ENCODE assay signal across 13 cellular contexts in the genomic region with DNA sequence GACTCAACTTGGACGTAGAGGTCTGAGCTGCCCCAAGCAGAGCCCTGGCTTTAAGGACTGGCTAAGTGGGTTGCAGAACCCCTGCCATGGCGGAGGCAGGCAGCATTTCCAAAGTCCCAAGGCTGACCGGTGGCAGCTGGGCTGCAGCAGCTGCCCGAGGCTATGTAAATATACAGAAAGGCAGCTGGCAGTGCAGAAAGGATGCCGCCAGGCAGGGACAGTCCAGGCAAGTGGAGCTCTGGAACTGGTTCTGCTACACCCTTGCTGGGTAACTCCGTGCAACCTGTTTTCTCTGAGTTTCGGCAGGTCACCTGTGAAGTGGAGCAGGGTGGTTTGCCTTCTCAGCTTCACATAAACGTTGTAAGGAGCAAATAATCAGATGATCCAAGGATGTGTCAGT. TPM values are rescaled to one million over a fixed set of nuclear protein-coding genes. Genes with fewer than 3 reads are reported as not detected.
DNase-seq lines count a peak whose midpoint lies in the region; ATAC-seq and TF ChIP-seq lines count a peak whose summit lies in the region.
"Had no signal": no experiment of that assay in that cellular context is flagged by ENCODE, and none has a peak within 500 bp of the region (broad histone marks: within the 10 kb centered on the region; RNA-seq: fewer than 3 reads in every experiment).

No MANE protein-coding gene starts in this region.

- intact Hi-C loops in esophagus squamous epithelium (cut with DNase I): loop anchor here (10.0 kb wide), 1 partner anchor 58 kb away; no protein-coding TSS in a partner anchor
- intact Hi-C loops in heart right ventricle (cut with DNase I): loop anchor here in 2 of 10 donors (5.0 to 10.0 kb wide), 2 partner anchors 34 to 58 kb away; no protein-coding TSS in a partner anchor
- intact Hi-C loops in activated T-helper 1 cell treated with anti-CD3 and anti-CD28 coated beads, Interleukin-12 subunit alpha, Interleukin-12 subunit beta, Interleukin-2, Interleukin-4 antibody, amounts not matched to agents 30 ng/mL and 10 ng/mL and 1 ng/mL, durations not matched to agents 14 hours and 24 hours and 36 hours (cut with micrococcal nuclease): no loop called here

- TF ChIP-seq CTCF in esophagus squamous epithelium (IDR thresholded peaks at IDR 0.05): no peak
- no peak for TF ChIP-seq CTCF in heart right ventricle (IDR thresholded peaks at IDR 0.05)

- in situ Hi-C loops in KBM-7 (cut with MboI; ENCODE audit: low pct_unique_long_range_greater_than_20kb, low sequenced_read_pairs): no loop called here

- H3K27ac Mint-ChIP-seq in activated T-helper 1 cell treated with anti-CD3 and anti-CD28 coated beads, Interleukin-12 subunit alpha, Interleukin-12 subunit beta, Interleukin-2, Interleukin-4 antibody, amounts not matched to agents 30 ng/mL and 10 ng/mL and 1 ng/mL, durations not matched to agents 14 hours and 24 hours and 36 hours: no peak overlapping the region

- H3K4me1 ChIP-seq in esophagus squamous epithelium: peaks cover 51 to 98% (median 83%) of the 10 kb centered on the region in 3 donors
- H3K4me1 ChIP-seq in heart right ventricle: peaks cover 56 to 98% (median 81%) of the 10 kb centered on the region in 9 donors

- DNase-seq in DMS53 (lab: John Stamatoyannopoulos, UW) (peak; percentile 96), NCI-H526 (lab: John Stamatoyannopoulos, UW) (peak; percentile 40 to 82), esophagus squamous epithelium (lab: John Stamatoyannopoulos, UW) (no peak), pons (ENCODE audit: low spot score) (peak; percentile 83), HuH-7 (ENCODE audit: low spot score) (no peak), KBM-7 (no peak), heart right ventricle (no peak)
- DNase-seq in activated T-helper 1 cell treated with anti-CD3 and anti-CD28 coated beads, Interleukin-12 subunit alpha, Interleukin-12 subunit beta, Interleukin-2, Interleukin-4 antibody, amounts not matched to agents 30 ng/mL and 10 ng/mL and 1 ng/mL, durations not matched to agents 14 hours and 24 hours and 36 hours (ENCODE audit: low spot score): no peak
- DNase-seq: brain microvascular endothelial cell; CD4-positive, alpha-beta memory T cell; foreskin melanocyte; H7 had no signal

- no peaks in the 10 kb centered on the region for H3K4me1 Mint-ChIP-seq in activated T-helper 1 cell treated with anti-CD3 and anti-CD28 coated beads, Interleukin-12 subunit alpha, Interleukin-12 subunit beta, Interleukin-2, Interleukin-4 antibody, amounts not matched to agents 30 ng/mL and 10 ng/mL and 1 ng/mL, durations not matched to agents 14 hours and 24 hours and 36 hours (ENCODE audit: low read depth)
- H3K4me1 Mint-ChIP-seq: CD4-positive, alpha-beta memory T cell had no signal

- TF ChIP-seq POLR2A in esophagus squamous epithelium (IDR thresholded peaks at IDR 0.05): no peak

- H3K9me3 ChIP-seq in esophagus squamous epithelium (no peaks in the 10 kb centered on the region), heart right ventricle (no peaks in the 10 kb centered on the region)
- H3K9me3 ChIP-seq: neutrophil had no signal

- no peak for ATAC-seq in heart right ventricle

- H3K4me3 Mint-ChIP-seq in activated T-helper 1 cell treated with anti-CD3 and anti-CD28 coated beads, Interleukin-12 subunit alpha, Interleukin-12 subunit beta, Interleukin-2, Interleukin-4 antibody, amounts not matched to agents 30 ng/mL and 10 ng/mL and 1 ng/mL, durations not matched to agents 14 hours and 24 hours and 36 hours: no peak overlapping the region
- H3K4me3 Mint-ChIP-seq: CD4-positive, alpha-beta memory T cell had no signal

- H3K9me3 Mint-ChIP-seq in activated T-helper 1 cell treated with anti-CD3 and anti-CD28 coated beads, Interleukin-12 subunit alpha, Interleukin-12 subunit beta, Interleukin-2, Interleukin-4 antibody, amounts not matched to agents 30 ng/mL and 10 ng/mL and 1 ng/mL, durations not matched to agents 14 hours and 24 hours and 36 hours: no peaks in the 10 kb centered on the region
- H3K9me3 Mint-ChIP-seq: CD4-positive, alpha-beta memory T cell had no signal

- 9 to 52% methylated on average over 4 to 6 of the region's 8 CpGs for WGBS in esophagus squamous epithelium, 2 donors
- WGBS in heart right ventricle, 2 donors: 65 to 66% methylated on average over 8 of the region's 8 CpGs

- no peaks in the 10 kb centered on the region for H3K27me3 Mint-ChIP-seq in activated T-helper 1 cell treated with anti-CD3 and anti-CD28 coated beads, Interleukin-12 subunit alpha, Interleukin-12 subunit beta, Interleukin-2, Interleukin-4 antibody, amounts not matched to agents 30 ng/mL and 10 ng/mL and 1 ng/mL, durations not matched to agents 14 hours and 24 hours and 36 hours (ENCODE audit: insufficient read depth)
- H3K27me3 Mint-ChIP-seq: CD4-positive, alpha-beta memory T cell had no signal

- no peak overlapping the region for H3K4me3 ChIP-seq in esophagus squamous epithelium
- no peak overlapping the region for H3K4me3 ChIP-seq in heart right ventricle

- H3K27me3 ChIP-seq in esophagus squamous epithelium (no peaks in the 10 kb centered on the region), heart right ventricle (no peaks in the 10 kb centered on the region)
- H3K27me3 ChIP-seq: brain microvascular endothelial cell had no signal

- H3K36me3 Mint-ChIP-seq in activated T-helper 1 cell treated with anti-CD3 and anti-CD28 coated beads, Interleukin-12 subunit alpha, Interleukin-12 subunit beta, Interleukin-2, Interleukin-4 antibody, amounts not matched to agents 30 ng/mL and 10 ng/mL and 1 ng/mL, durations not matched to agents 14 hours and 24 hours and 36 hours (ENCODE audit: low read depth): no peaks in the 10 kb centered on the region
- H3K36me3 Mint-ChIP-seq: CD4-positive, alpha-beta memory T cell had no signal

- H3K36me3 ChIP-seq in esophagus squamous epithelium (peaks cover 0 to 10% (median 0%) of the 10 kb centered on the region in 3 donors), heart right ventricle (peaks cover 0 to 5% (median 0%) of the 10 kb centered on the region in 9 donors)
- H3K36me3 ChIP-seq: neutrophil had no signal

- H3K27ac ChIP-seq in esophagus squamous epithelium: peak overlapping the region; percentile 82 to 87 (median 86)
- peak overlapping the region in 1 of 10 donors; percentile 41 for H3K27ac ChIP-seq in heart right ventricle
- H3K27ac ChIP-seq: neutrophil had no signal

RNA-seq across cellular contexts. Expression of a gene that starts 46.0 kb away (rescaled TPM):
- total RNA-seq in esophagus squamous epithelium (10 to 100 TPM; 17.7 to 31.4 (median 24.2) TPM), heart right ventricle (10 to 100 TPM; 13.9 to 26.6 (median 18.0) TPM)
- 10 to 100 TPM in 1 of 2 donors, 1 to 10 TPM in 1; 5.7 to 19.2 TPM for polyA plus RNA-seq in heart right ventricle
- 1.2 and 1.7 TPM in 2 replicates for total RNA-seq in activated T-helper 1 cell treated with anti-CD3 and anti-CD28 coated beads, Interleukin-12 subunit alpha, Interleukin-12 subunit beta, Interleukin-2, Interleukin-4 antibody, amounts not matched to agents 30 ng/mL and 10 ng/mL and 1 ng/mL, durations not matched to agents 14 hours and 24 hours and 36 hours

Comparison
In these comparisons a context has a peak if more than half of its experiments do, and no peak if none do; other contexts are left out.
1. DNase-seq: peak in DMS53 (single experiment), NCI-H526 (2 of 2) and pons (single experiment); none in esophagus squamous epithelium (single experiment), HuH-7 (single experiment), KBM-7 (single experiment), heart right ventricle (0 of 2) and activated T-helper 1 cell treated with anti-CD3 and anti-CD28 coated beads, Interleukin-12 subunit alpha, Interleukin-12 subunit beta, Interleukin-2, Interleukin-4 antibody, amounts not matched to agents 30 ng/mL and 10 ng/mL and 1 ng/mL, durations not matched to agents 14 hours and 24 hours and 36 hours (single experiment).